ENCODE assay signal across 8 cellular contexts in the genomic region with DNA sequence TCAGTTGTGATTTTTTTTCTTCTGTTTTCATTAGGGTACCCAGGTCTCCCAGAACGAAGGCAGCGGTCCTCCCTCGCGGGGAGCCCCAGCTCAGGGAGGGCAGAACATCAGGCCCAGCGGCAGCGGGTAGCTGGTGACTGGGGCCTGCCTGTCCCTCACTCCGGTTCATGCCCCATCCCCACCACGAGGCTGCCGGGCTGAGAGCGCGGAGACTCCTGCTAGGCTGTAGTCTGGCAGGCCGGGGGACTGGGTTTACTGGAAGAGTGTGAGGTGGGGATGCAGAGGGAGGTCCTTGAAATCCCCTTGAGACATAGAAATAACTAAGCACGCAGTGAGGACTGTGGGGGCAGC. TPM values are rescaled to one million over a fixed set of nuclear protein-coding genes. Genes with fewer than 3 reads are reported as not detected.
DNase-seq lines count a peak whose midpoint lies in the region; ATAC-seq and TF ChIP-seq lines count a peak whose summit lies in the region.

No MANE protein-coding gene starts in this region.

- H3K36me3 Mint-ChIP-seq in nephron (ENCODE audit: low read depth): no peaks in the 10 kb centered on the region
- no peaks in the 10 kb centered on the region for H3K36me3 Mint-ChIP-seq in activated CD4-positive, alpha-beta T cell treated with anti-CD3 and anti-CD28 coated beads, Interleukin-2, amount 10 ng/mL, durations not matched to agents 7 days and 5 days (ENCODE audit: low read depth)
- peaks cover 0 to 4% of the 10 kb centered on the region in 2 donors for H3K36me3 Mint-ChIP-seq in activated naive CD4-positive, alpha-beta T cell treated with anti-CD3 and anti-CD28 coated beads, Interleukin-2, amount 50 U/mL, for 72 hours

- DNase-seq in breast epithelium (ENCODE audit: low spot score in 2 of 2) (no peak), H4 (ENCODE audit: low spot score) (no peak), medulla oblongata (ENCODE audit: extremely low spot score) (no peak)
- DNase-seq in activated CD4-positive, alpha-beta T cell treated with anti-CD3 and anti-CD28 coated beads, Interleukin-2, amount 10 ng/mL, durations not matched to agents 7 days and 5 days: no peak
- no peak for DNase-seq in activated naive CD4-positive, alpha-beta T cell treated with anti-CD3 and anti-CD28 coated beads, Interleukin-2, amount 50 U/mL, for 72 hours (ENCODE audit: low spot score in 2 of 2)

- H3K9me3 Mint-ChIP-seq in nephron: peaks cover 2% of the 10 kb centered on the region
- H3K9me3 Mint-ChIP-seq in activated CD4-positive, alpha-beta T cell treated with anti-CD3 and anti-CD28 coated beads, Interleukin-2, amount 10 ng/mL, durations not matched to agents 7 days and 5 days: no peaks in the 10 kb centered on the region
- H3K9me3 Mint-ChIP-seq in activated naive CD4-positive, alpha-beta T cell treated with anti-CD3 and anti-CD28 coated beads, Interleukin-2, amount 50 U/mL, for 72 hours: peaks cover 0 to 10% of the 10 kb centered on the region in 2 donors

- H3K27me3 Mint-ChIP-seq in nephron (ENCODE audit: low read depth): peaks cover 74% of the 10 kb centered on the region
- peaks cover 23% of the 10 kb centered on the region for H3K27me3 Mint-ChIP-seq in activated CD4-positive, alpha-beta T cell treated with anti-CD3 and anti-CD28 coated beads, Interleukin-2, amount 10 ng/mL, durations not matched to agents 7 days and 5 days

- no peak for TF ChIP-seq POLR2A in breast epithelium (IDR thresholded peaks at IDR 0.05)

- no peaks in the 10 kb centered on the region for H3K9me3 ChIP-seq in ES-I3 (ENCODE audit: control insufficient read depth, insufficient read depth, low read length)
- H3K9me3 ChIP-seq in breast epithelium: no peaks in the 10 kb centered on the region

- TF ChIP-seq CTCF in breast epithelium (IDR thresholded peaks at IDR 0.05): no peak
- TF ChIP-seq CTCF in nephron (IDR thresholded peaks at IDR 0.05; ENCODE audit: unreplicated experiment in 3 of 3): no peak

- no peak overlapping the region for H3K27ac ChIP-seq in breast epithelium

- H3K4me3 Mint-ChIP-seq in nephron: peak overlapping the region; percentile 73 to 79 (median 74)
- no peak overlapping the region for H3K4me3 Mint-ChIP-seq in activated CD4-positive, alpha-beta T cell treated with anti-CD3 and anti-CD28 coated beads, Interleukin-2, amount 10 ng/mL, durations not matched to agents 7 days and 5 days

- H3K9ac ChIP-seq in ES-I3 (ENCODE audit: low read depth, low read length): peak overlapping the region; percentile 38; the same call in 1 of the 2 replicates

- peaks cover 23% of the 10 kb centered on the region for H3K4me1 Mint-ChIP-seq in nephron
- H3K4me1 Mint-ChIP-seq in activated CD4-positive, alpha-beta T cell treated with anti-CD3 and anti-CD28 coated beads, Interleukin-2, amount 10 ng/mL, durations not matched to agents 7 days and 5 days: peaks cover 7% of the 10 kb centered on the region

- peak; percentile 26 for ATAC-seq in HG02642 (IDR thresholded peaks at IDR 0.05; ENCODE audit: poor library complexity, unreplicated experiment)
- no peak for ATAC-seq in activated naive CD4-positive, alpha-beta T cell treated with anti-CD3 and anti-CD28 coated beads, Interleukin-2, amount 50 U/mL, for 72 hours

- intact Hi-C loops in breast epithelium (cut with DNase I; ENCODE audit: low total_unique reads): no loop called here

- POLR2A ChIA-PET in activated CD4-positive, alpha-beta T cell treated with anti-CD3 and anti-CD28 coated beads, Interleukin-2, amount 10 ng/mL, durations not matched to agents 7 days and 5 days (lab: Charles Lee): no interaction called here

- no peaks in the 10 kb centered on the region for H3K27me3 ChIP-seq in breast epithelium

- H3K4me1 ChIP-seq in ES-I3 (ENCODE audit: insufficient read depth, low read length) (no peaks in the 10 kb centered on the region), breast epithelium (no peaks in the 10 kb centered on the region)

- H3K4me3 ChIP-seq in breast epithelium: peak overlapping the region in 2 of 3 donors; percentile 24 to 50

- H3K27ac Mint-ChIP-seq in nephron: no peak overlapping the region
- no peak overlapping the region for H3K27ac Mint-ChIP-seq in activated CD4-positive, alpha-beta T cell treated with anti-CD3 and anti-CD28 coated beads, Interleukin-2, amount 10 ng/mL, durations not matched to agents 7 days and 5 days
- H3K27ac Mint-ChIP-seq in activated naive CD4-positive, alpha-beta T cell treated with anti-CD3 and anti-CD28 coated beads, Interleukin-2, amount 50 U/mL, for 72 hours: no peak overlapping the region

- H3K36me3 ChIP-seq in ES-I3 (ENCODE audit: insufficient read depth, low read length) (no peaks in the 10 kb centered on the region), breast epithelium (no peaks in the 10 kb centered on the region)

- CTCF ChIA-PET in activated CD4-positive, alpha-beta T cell treated with anti-CD3 and anti-CD28 coated beads, Interleukin-2, amount 10 ng/mL, durations not matched to agents 7 days and 5 days (lab: Charles Lee): no interaction called here

RNA-seq across cellular contexts. Expression of a gene that starts 10.5 kb away (rescaled TPM):
- total RNA-seq in breast epithelium: 1 to 10 TPM in 2 of 3 donors, under 1 TPM in 1; 0.48 to 2.9 (median 1.5) TPM
- 0.21 and 0.39 TPM in 2 replicates for total RNA-seq in H4 (2014; rRNA removed; shearing (Covaris generic))
- total RNA-seq in activated CD4-positive, alpha-beta T cell treated with anti-CD3 and anti-CD28 coated beads, Interleukin-2, amount 10 ng/mL, durations not matched to agents 7 days and 5 days: not detected
- total RNA-seq in activated naive CD4-positive, alpha-beta T cell treated with anti-CD3 and anti-CD28 coated beads, Interleukin-2, amount 50 U/mL, for 72 hours: not detected

RNA-seq across cellular contexts. Expression of a gene that starts 16.7 kb away (rescaled TPM):
- 1 to 10 TPM in 1 of 3 donors, under 1 TPM in 2; 0.16 to 1.5 (median 0.33) TPM for total RNA-seq in breast epithelium
- total RNA-seq in H4 (2014; rRNA removed; shearing (Covaris generic)): 0.43 and 0.85 TPM in 2 replicates
- not detected for total RNA-seq in activated CD4-positive, alpha-beta T cell treated with anti-CD3 and anti-CD28 coated beads, Interleukin-2, amount 10 ng/mL, durations not matched to agents 7 days and 5 days
- not detected for total RNA-seq in activated naive CD4-positive, alpha-beta T cell treated with anti-CD3 and anti-CD28 coated beads, Interleukin-2, amount 50 U/mL, for 72 hours
